27 cellular contexts compared by ENCODE assay signal in genomic region chr1:166570954-166571353, GRCh38.
"Had no signal": no experiment of that assay in that cellular context is flagged by ENCODE, and none has a peak within 500 bp of the region (broad histone marks: within the 10 kb centered on the region; RNA-seq: fewer than 3 reads in every experiment).

No MANE protein-coding gene starts in this region.

- FAIRE-seq: colon, endometrium, endothelial cell of umbilical vein had no signal

- H3K9me3 ChIP-seq: colonic mucosa, esophagus muscularis mucosa, esophagus squamous epithelium, gastrocnemius medialis, gastroesophageal sphincter had no signal

- H3K4me3 ChIP-seq: colonic mucosa, coronary artery, dorsolateral prefrontal cortex, esophagus muscularis mucosa, esophagus squamous epithelium, gastrocnemius medialis, gastroesophageal sphincter, heart left ventricle, heart right ventricle had no signal

- ATAC-seq: effector memory CD8-positive, alpha-beta T cell; esophagus mucosa; foreskin keratinocyte; gastrocnemius medialis; gastroesophageal sphincter had no signal

- DNase-seq: colonic mucosa; cortex of kidney; dermis blood vessel endothelial cell; dorsolateral prefrontal cortex; effector CD4-positive, alpha-beta T cell; effector CD8-positive, alpha-beta T cell; effector memory CD4-positive, alpha-beta T cell; effector memory CD8-positive, alpha-beta T cell; endodermal cell; erythroblast; esophagus squamous epithelium; foreskin fibroblast; foreskin keratinocyte; foreskin melanocyte; gastrocnemius medialis; glutamatergic neuron; head of caudate nucleus; heart left ventricle; heart right ventricle had no signal

- H3K36me3 ChIP-seq: colonic mucosa, esophagus muscularis mucosa, esophagus squamous epithelium, gastrocnemius medialis, gastroesophageal sphincter, heart left ventricle, heart right ventricle had no signal

- H3K27ac ChIP-seq: colonic mucosa, coronary artery, dorsolateral prefrontal cortex, epithelial cell of prostate, esophagus muscularis mucosa, esophagus squamous epithelium, foreskin keratinocyte, gastrocnemius medialis, gastroesophageal sphincter, heart left ventricle, heart right ventricle had no signal

- H3K4me1 ChIP-seq: colonic mucosa, esophagus muscularis mucosa, esophagus squamous epithelium, foreskin keratinocyte, gastrocnemius medialis, gastroesophageal sphincter, heart left ventricle, heart right ventricle had no signal

- H3K27me3 ChIP-seq: colonic mucosa, esophagus muscularis mucosa, esophagus squamous epithelium, foreskin keratinocyte, gastrocnemius medialis, gastroesophageal sphincter, heart left ventricle, heart right ventricle had no signal
